30 cellular contexts compared by ENCODE assay signal in genomic region chr3:54393150-54393549, GRCh38.
"Had no signal": no experiment of that assay in that cellular context is flagged by ENCODE, and none has a peak within 500 bp of the region (broad histone marks: within the 10 kb centered on the region; RNA-seq: fewer than 3 reads in every experiment).

No MANE protein-coding gene starts in this region.

- DNase-seq: activated CD4-positive, alpha-beta T cell treated with anti-CD3 and anti-CD28 coated beads, Interleukin-2, amount 10 ng/mL, durations not matched to agents 24 days and 14 days; activated CD4-positive, alpha-beta T cell treated with anti-CD3 and anti-CD28 coated beads, Interleukin-2, amount 50 U/mL, for 4 hours; activated CD8-positive, alpha-beta T cell treated with anti-CD3 and anti-CD28 coated beads for 36 hours; activated effector memory CD4-positive, alpha-beta T cell treated with anti-CD3 and anti-CD28 coated beads, Interleukin-2, amount 50 U/mL, for 16 hours; activated naive CD4-positive, alpha-beta T cell; activated naive CD4-positive, alpha-beta T cell treated with anti-CD3 and anti-CD28 coated beads, Interleukin-2, amount 50 U/mL, for 16 hours; activated naive CD8-positive, alpha-beta T cell treated with anti-CD3 and anti-CD28 coated beads for 36 hours; activated T-cell treated with anti-CD3 and anti-CD28 coated beads, Interleukin-2, amount 50 U/mL, for 1 hour; activated T-cell treated with anti-CD3 and anti-CD28 coated beads, Interleukin-2, amount 50 U/mL, for 72 hours; amniotic stem cell; Kasumi-1; KG1; MG63; NCI-H1048; NCI-H1417; NCI-H146; NCI-H187; NCI-H2029 treated with DMSO at 0.1 percent for 48 hours; NCI-H2107; NCI-H2171; NCI-H510A; NCI-H526 treated with DMSO at 0.1 percent for 48 hours; NCI-H774 had no signal

- H3K4me1 ChIP-seq: ascending aorta had no signal

- FAIRE-seq: TTC549 had no signal

- H3K36me3 Mint-ChIP-seq: activated naive CD8-positive, alpha-beta T cell treated with anti-CD3 and anti-CD28 coated beads for 36 hours had no signal

- H3K9me3 Mint-ChIP-seq: activated CD4-positive, alpha-beta T cell treated with anti-CD3 and anti-CD28 coated beads, Interleukin-2, amount 10 ng/mL, durations not matched to agents 24 days and 14 days; activated CD8-positive, alpha-beta T cell treated with anti-CD3 and anti-CD28 coated beads for 36 hours; activated naive CD8-positive, alpha-beta T cell treated with anti-CD3 and anti-CD28 coated beads for 36 hours; activated T-helper 17 cell treated with anti-CD3 and anti-CD28 coated beads, Interleukin-2, amount 50 U/mL, for 72 hours; T-helper 2 cell treated with Interferon-gamma antibody and Interleukin-4, amounts not matched to agents 5 μg/mL and 100 μg/mL, for 36 hours had no signal

- H3K27ac Mint-ChIP-seq: activated CD4-positive, alpha-beta T cell treated with anti-CD3 and anti-CD28 coated beads, Interleukin-2, amount 10 ng/mL, durations not matched to agents 24 days and 14 days; activated CD8-positive, alpha-beta T cell treated with anti-CD3 and anti-CD28 coated beads for 36 hours; activated naive CD8-positive, alpha-beta T cell treated with anti-CD3 and anti-CD28 coated beads for 36 hours; activated T-cell treated with anti-CD3 and anti-CD28 coated beads, Interleukin-2, amount 50 U/mL, for 72 hours; activated T-helper 17 cell treated with anti-CD3 and anti-CD28 coated beads, Interleukin-2, amount 50 U/mL, for 72 hours; T-helper 1 cell treated with Interleukin-12 subunit alpha and Interleukin-12 subunit beta and Interleukin-4 antibody, amounts not matched to agents 30 μg/mL and 1 μg/mL, for 36 hours; T-helper 2 cell treated with Interferon-gamma antibody and Interleukin-4, amounts not matched to agents 5 μg/mL and 100 μg/mL, for 36 hours had no signal

- H3K27ac ChIP-seq: ascending aorta, cardiac muscle cell had no signal

- H3K4me3 Mint-ChIP-seq: activated CD4-positive, alpha-beta T cell treated with anti-CD3 and anti-CD28 coated beads, Interleukin-2, amount 10 ng/mL, durations not matched to agents 24 days and 14 days; activated CD8-positive, alpha-beta T cell treated with anti-CD3 and anti-CD28 coated beads for 36 hours; activated naive CD8-positive, alpha-beta T cell treated with anti-CD3 and anti-CD28 coated beads for 36 hours; activated T-cell treated with anti-CD3 and anti-CD28 coated beads, Interleukin-2, amount 50 U/mL, for 72 hours; activated T-helper 17 cell treated with anti-CD3 and anti-CD28 coated beads, Interleukin-2, amount 50 U/mL, for 72 hours; T-helper 1 cell treated with Interleukin-12 subunit alpha and Interleukin-12 subunit beta and Interleukin-4 antibody, amounts not matched to agents 30 μg/mL and 1 μg/mL, for 36 hours; T-helper 2 cell treated with Interferon-gamma antibody and Interleukin-4, amounts not matched to agents 5 μg/mL and 100 μg/mL, for 36 hours had no signal

- H3K9me3 ChIP-seq: ascending aorta, MG63 had no signal

- H3K27me3 ChIP-seq: ascending aorta, cardiac muscle cell, MG63 had no signal

- H3K36me3 ChIP-seq: ascending aorta, cardiac muscle cell, MG63 had no signal

- H3K4me3 ChIP-seq: ascending aorta, cardiac muscle cell, MG63 had no signal

- H3K27me3 Mint-ChIP-seq: activated CD4-positive, alpha-beta T cell treated with anti-CD3 and anti-CD28 coated beads, Interleukin-2, amount 10 ng/mL, durations not matched to agents 24 days and 14 days; activated CD8-positive, alpha-beta T cell treated with anti-CD3 and anti-CD28 coated beads for 36 hours; activated naive CD8-positive, alpha-beta T cell treated with anti-CD3 and anti-CD28 coated beads for 36 hours; activated T-helper 17 cell treated with anti-CD3 and anti-CD28 coated beads, Interleukin-2, amount 50 U/mL, for 72 hours had no signal

- ATAC-seq: activated CD8-positive, alpha-beta T cell treated with anti-CD3 and anti-CD28 coated beads for 36 hours; activated T-cell treated with anti-CD3 and anti-CD28 coated beads, Interleukin-2, amount 50 U/mL, for 72 hours; activated T-helper 17 cell treated with anti-CD3 and anti-CD28 coated beads, Interleukin-2, amount 50 U/mL, for 72 hours; Panc1 had no signal

- H3K4me1 Mint-ChIP-seq: activated CD4-positive, alpha-beta T cell treated with anti-CD3 and anti-CD28 coated beads, Interleukin-2, amount 10 ng/mL, durations not matched to agents 24 days and 14 days; activated naive CD8-positive, alpha-beta T cell treated with anti-CD3 and anti-CD28 coated beads for 36 hours; activated T-helper 17 cell treated with anti-CD3 and anti-CD28 coated beads, Interleukin-2, amount 50 U/mL, for 72 hours had no signal
